In genomic region chr2:131394147-131394931, GRCh38 we compare ENCODE assay signal across 11 cellular contexts. TPM values are rescaled to one million over a fixed set of nuclear protein-coding genes. Genes with fewer than 3 reads are reported as not detected.
DNase-seq lines count a peak whose midpoint lies in the region; ATAC-seq, FAIRE-seq and TF ChIP-seq lines count a peak whose summit lies in the region.
"Had no signal": no experiment of that assay in that cellular context is flagged by ENCODE, and none has a peak within 500 bp of the region (broad histone marks: within the 10 kb centered on the region; RNA-seq: fewer than 3 reads in every experiment).

No MANE protein-coding gene starts in this region.

- H3K4me2 ChIP-seq in trophoblast cell (ENCODE audit: low read length): peak overlapping the region; percentile 92

- H2AFZ ChIP-seq in trophoblast cell (ENCODE audit: insufficient read depth, low read length, poor library complexity): peak overlapping the region; percentile 43

- peak; percentile 3 for DNase-seq in ELR (ENCODE audit: low read depth)
- peak in 2 of 3 donors; percentile 58 to 72 for DNase-seq in Peyer's patch
- DNase-seq in heart right ventricle: peak in 1 of 2 donors; percentile 20
- DNase-seq in trophoblast cell: no peak
- DNase-seq in immature natural killer cell: no peak
- DNase-seq in GM19239 (ENCODE audit: insufficient read length, low spot score): no peak
- no peak for DNase-seq in NCI-H1436 (lab: John Stamatoyannopoulos, UW)
- DNase-seq in effector CD4-positive, alpha-beta T cell: no peak
- DNase-seq: NCI-H345 had no signal

- peak in 6 of 8 donors; percentile 34 to 72 (median 54) for ATAC-seq in heart right ventricle

- no peak overlapping the region for H4K8ac ChIP-seq in trophoblast cell (ENCODE audit: low read depth, low read length)

- peak overlapping the region in 2 of 4 donors; percentile 43 to 48 for H3K4me3 ChIP-seq in Peyer's patch
- peak overlapping the region in 5 of 10 donors; percentile 5 to 31 (median 23) for H3K4me3 ChIP-seq in heart right ventricle
- H3K4me3 ChIP-seq in trophoblast cell (ENCODE audit: low read depth, low read length): peak overlapping the region; percentile 57

- no peak overlapping the region for H3K27ac Mint-ChIP-seq in immature natural killer cell

- no peak overlapping the region for H4K12ac ChIP-seq in trophoblast cell (ENCODE audit: low read depth, low read length)

- no peak overlapping the region for H3K14ac ChIP-seq in trophoblast cell (ENCODE audit: low read length)

- H3K23ac ChIP-seq in trophoblast cell (ENCODE audit: low read length): no peak overlapping the region

- 23 to 29% methylated on average over 42 to 45 of the region's 45 CpGs for WGBS in heart right ventricle, 2 donors
- no CpG with 5 or more reads among the region's 45 CpGs for WGBS in trophoblast cell (ENCODE audit: extremely low coverage, insufficient coverage, insufficient read length)

- no peak overlapping the region for H2BK12ac ChIP-seq in trophoblast cell (ENCODE audit: low read length)

- H3K9ac ChIP-seq in trophoblast cell (ENCODE audit: low read length): no peak overlapping the region

- intact Hi-C loops in heart right ventricle (cut with DNase I): no loop called here

- H3K4me3 Mint-ChIP-seq in immature natural killer cell: no peak overlapping the region

- TF ChIP-seq CTCF in Peyer's patch (IDR thresholded peaks at IDR 0.05) (peak in 3 of 6 experiments; percentile 31 to 51 (median 32)), heart right ventricle (IDR thresholded peaks at IDR 0.05) (no peak)

- no peaks in the 10 kb centered on the region for H3K36me3 Mint-ChIP-seq in immature natural killer cell

- no peaks in the 10 kb centered on the region for H3K79me1 ChIP-seq in trophoblast cell (ENCODE audit: low read length)

- H3K18ac ChIP-seq in trophoblast cell (ENCODE audit: low read length): no peak overlapping the region

- no peak overlapping the region for H4K91ac ChIP-seq in trophoblast cell (ENCODE audit: low read depth, low read length)

- H3K36me3 ChIP-seq in Peyer's patch (no peaks in the 10 kb centered on the region), heart right ventricle (no peaks in the 10 kb centered on the region), trophoblast cell (ENCODE audit: control insufficient read depth in 1 of 2, insufficient read depth in 2 of 2, low read length in 2 of 2) (no peaks in the 10 kb centered on the region)

- H3K9me3 Mint-ChIP-seq in immature natural killer cell: no peaks in the 10 kb centered on the region

- no peak overlapping the region for H2BK5ac ChIP-seq in trophoblast cell (ENCODE audit: low read depth, low read length, poor library complexity)

- H3K27me3 ChIP-seq in Peyer's patch: no peaks in the 10 kb centered on the region
- H3K27me3 ChIP-seq in heart right ventricle: peaks cover 0 to 27% (median 12%) of the 10 kb centered on the region in 7 donors
- peaks cover 4% of the 10 kb centered on the region for H3K27me3 ChIP-seq in trophoblast cell (ENCODE audit: insufficient read depth, low read length)

- no peak overlapping the region for H2AK5ac ChIP-seq in trophoblast cell (ENCODE audit: low read length)

- H3K4me1 ChIP-seq in Peyer's patch: no peaks in the 10 kb centered on the region
- H3K4me1 ChIP-seq in heart right ventricle: no peaks in the 10 kb centered on the region
- peaks cover 3% of the 10 kb centered on the region in 2 experiments for H3K4me1 ChIP-seq in trophoblast cell (ENCODE audit: control insufficient read depth in 1 of 2, insufficient read depth in 2 of 2, low read length in 2 of 2)

- no peak for TF ChIP-seq POLR2A in Peyer's patch (IDR thresholded peaks at IDR 0.05)

- H3K9me3 ChIP-seq in Peyer's patch (no peaks in the 10 kb centered on the region), heart right ventricle (no peaks in the 10 kb centered on the region), trophoblast cell (ENCODE audit: insufficient read depth, low read depth, low read length) (no peaks in the 10 kb centered on the region)

- FAIRE-seq in GM19239 (lab: Jason Lieb, UNC): no peak
- FAIRE-seq: TTC549 had no signal

- H3K27ac ChIP-seq in Peyer's patch (no peak overlapping the region), heart right ventricle (no peak overlapping the region), trophoblast cell (ENCODE audit: low read depth, low read length) (no peak overlapping the region)

- peaks cover 0 to 4% (median 2%) of the 10 kb centered on the region in 3 donors for H3K27me3 Mint-ChIP-seq in immature natural killer cell (ENCODE audit: low read depth in 3 of 3)

- no peaks in the 10 kb centered on the region for H3K79me2 ChIP-seq in trophoblast cell (ENCODE audit: control insufficient read depth, insufficient read depth, low read length, poor library complexity)

- H3K4me1 Mint-ChIP-seq in immature natural killer cell: no peaks in the 10 kb centered on the region

- H2BK120ac ChIP-seq in trophoblast cell (ENCODE audit: insufficient read depth, low read length, poor library complexity): no peak overlapping the region

- no peak overlapping the region for H3K4ac ChIP-seq in trophoblast cell (ENCODE audit: low read depth, low read length)

RNA-seq across cellular contexts. Expression of gene RAB6D, which starts 30.4 kb away (rescaled TPM):
- total RNA-seq in Peyer's patch (1 to 10 TPM in 3 of 4 donors, not detected in 1; 2.0 to 3.0 (median 2.1) TPM), heart right ventricle (under 1 TPM in 1 of 10 donors, not detected in 9; 0.48 TPM)
- polyA plus RNA-seq in heart right ventricle (under 1 TPM in 1 of 2 donors, not detected in 1; 0.01 TPM), immature natural killer cell (under 1 TPM in 1 of 3 donors, not detected in 2; 0.06 TPM)
- 0.03 and 0.04 TPM in 2 replicates for polyA plus RNA-seq in trophoblast cell (2013)
- total RNA-seq: dermis microvascular lymphatic vessel endothelial cell had no signal

Comparison
In these comparisons a context has a peak if more than half of its experiments do, and no peak if none do; other contexts are left out.
1. DNase-seq: peak in ELR (single experiment) and Peyer's patch (2 of 3); none in trophoblast cell (0 of 2), immature natural killer cell (0 of 3), GM19239 (single experiment), NCI-H1436 (single experiment) and effector CD4-positive, alpha-beta T cell (single experiment).